Comparison of ENCODE assay signal across 8 cellular contexts in genomic region chr19:17245535-17245984, GRCh38. TPM values are rescaled to one million over a fixed set of nuclear protein-coding genes. Genes with fewer than 3 reads are reported as not detected.
DNase-seq lines count a peak whose midpoint lies in the region; ATAC-seq and TF ChIP-seq lines count a peak whose summit lies in the region.

NR2F6 (minus strand) TSS chr19:17245919; CDS start chr19:17245220, 699 bp downstream.

- no peaks in the 10 kb centered on the region for H3K9me2 ChIP-seq in OCI-LY7 (ENCODE audit: insufficient read depth, low read length)

- H3K4me3 ChIP-seq in OCI-LY7 (ENCODE audit: low read depth, low read length, poor library complexity, severe bottlenecking) = peak within 1 kb of the TSS; percentile 74

- ATAC-seq in GM21423 (IDR thresholded peaks at IDR 0.05; ENCODE audit: unreplicated experiment) (peak; percentile 13), naive B cell (ENCODE audit: low read depth in 2 of 2) (peak; percentile 24 to 25), GM18520 (IDR thresholded peaks at IDR 0.05; ENCODE audit: unreplicated experiment) (no peak)

- POLR2A ChIA-PET in OCI-LY7 (lab: Charles Lee) = no interaction called here

- intact Hi-C loops in OCI-LY7 (cut with micrococcal nuclease; ENCODE audit: unreplicated experiment) = loop anchor here (2.0 to 10.0 kb wide), 2 partner anchors 169 to 351 kb away; no protein-coding TSS in a partner anchor

- DNase-seq in OCI-LY7 (ENCODE audit: low spot score) (no peak), endothelial cell (ENCODE audit: low spot score) (no peak), naive B cell (no peak), ACHN (no peak), NOMO-1 treated with dmso at 0.1 percent for 144 hours (lab: John Stamatoyannopoulos, UW; ENCODE audit: unreplicated experiment) (no peak), NCI-H2081 treated with DMSO at 0.1 percent for 48 hours (lab: John Stamatoyannopoulos, UW) (no peak)

- peak within 1 kb of the TSS; percentile 69 for H3K27ac ChIP-seq in OCI-LY7 (ENCODE audit: low read depth, low read length, poor library complexity, severe bottlenecking)

- BruUV-seq in OCI-LY7 (replicated peaks; lab: Mats Ljungman, UMichigan) = no TSS peak

- H3K27me3 Mint-ChIP-seq in endothelial cell (ENCODE audit: unreplicated experiment) (peaks cover 29% of the 10 kb centered on the region), naive B cell (no peaks in the 10 kb centered on the region)

- H3K79me2 ChIP-seq in OCI-LY7 (ENCODE audit: insufficient read depth, low read depth, low read length) = peaks cover 23% of the 10 kb centered on the region; the same call in 1 of the 2 replicates

- H3K27ac Mint-ChIP-seq in endothelial cell (ENCODE audit: unreplicated experiment) (peak within 1 kb of the TSS; percentile 64), naive B cell (peak within 1 kb of the TSS; percentile 63 to 98 (median 92))

- peaks cover 23% of the 10 kb centered on the region for H3K4me1 Mint-ChIP-seq in endothelial cell (ENCODE audit: unreplicated experiment)
- H3K4me1 Mint-ChIP-seq in naive B cell = peaks cover 16 to 32% (median 27%) of the 10 kb centered on the region in 3 donors

- no peaks in the 10 kb centered on the region for H3K36me3 ChIP-seq in OCI-LY7 (ENCODE audit: insufficient read depth, low read length)

- CTCF ChIA-PET in OCI-LY7 (lab: Charles Lee; ENCODE audit: unreplicated experiment) = no interaction called here

- H2AFZ ChIP-seq in OCI-LY7 (ENCODE audit: low read length) = peak within 1 kb of the TSS; percentile 84; the same call in 1 of the 2 replicates

- H4K20me1 ChIP-seq in OCI-LY7 (ENCODE audit: insufficient read depth, low read length) = no peaks in the 10 kb centered on the region

- no peak for TF ChIP-seq CTCF in OCI-LY7 (conservative IDR thresholded peaks at IDR 0.05; ENCODE audit: low read length)
- TF ChIP-seq CTCF in endothelial cell (IDR thresholded peaks at IDR 0.05; ENCODE audit: unreplicated experiment) = no peak

- peaks cover 8% of the 10 kb centered on the region for H3K36me3 Mint-ChIP-seq in endothelial cell (ENCODE audit: low read depth, unreplicated experiment)
- H3K36me3 Mint-ChIP-seq in naive B cell = no peaks in the 10 kb centered on the region

- no peaks in the 10 kb centered on the region for H3K9me3 Mint-ChIP-seq in endothelial cell (ENCODE audit: unreplicated experiment)
- no peaks in the 10 kb centered on the region for H3K9me3 Mint-ChIP-seq in naive B cell

- in situ Hi-C loops in ACHN (cut with HindIII; ENCODE audit: low pct_ligation_motif_present, low pct_unique_long_range_greater_than_20kb, low sequenced_read_pairs) = no loop called here

- H3K4me2 ChIP-seq in OCI-LY7 (ENCODE audit: low read length) = peak within 1 kb of the TSS; percentile 95

- peak within 1 kb of the TSS; percentile 97 for H3K4me3 Mint-ChIP-seq in endothelial cell (ENCODE audit: unreplicated experiment)
- peak within 1 kb of the TSS; percentile 81 to 98 (median 95) for H3K4me3 Mint-ChIP-seq in naive B cell

- peaks cover 43% of the 10 kb centered on the region for H3K4me1 ChIP-seq in OCI-LY7 (ENCODE audit: insufficient read depth, low read length, poor library complexity, severe bottlenecking)

- no peaks in the 10 kb centered on the region for H3K9me3 ChIP-seq in OCI-LY7 (ENCODE audit: low read length)

RNA-seq across cellular contexts. Expression of gene NR2F6, which starts in this region (rescaled TPM):
- 31.0 and 39.2 TPM in 2 replicates for total RNA-seq in OCI-LY7 (2014; rRNA removed; shearing (Covaris generic))
- total RNA-seq in OCI-LY7 (2022) (30.0 and 33.1 TPM in 2 replicates), endothelial cell (ENCODE audit: unreplicated experiment) (69.9 TPM)
- 1 to 10 TPM in 3 of 6 donors, under 1 TPM in 2, not detected in 1; 0.33 to 1.6 (median 1.0) TPM for polyA plus RNA-seq in naive B cell (ENCODE audit: low read depth in 6 of 6)
